Comparison of ENCODE assay signal across 18 cellular contexts in genomic region chr11:73406619-73407018, GRCh38.
"Had no signal": no experiment of that assay in that cellular context is flagged by ENCODE, and none has a peak within 500 bp of the region (broad histone marks: within the 10 kb centered on the region; RNA-seq: fewer than 3 reads in every experiment).

No MANE protein-coding gene starts in this region.

- ATAC-seq: heart left ventricle; left colon; left ventricle myocardium superior; naive thymus-derived CD4-positive, alpha-beta T cell; right cardiac atrium had no signal

- DNase-seq: dermis blood vessel endothelial cell; heart left ventricle; hippocampal formation; left colon; left ventricle myocardium superior; mesendoderm; naive thymus-derived CD4-positive, alpha-beta T cell; nucleus accumbens; ovary; right cardiac atrium; small intestine; stimulated activated CD4-positive, alpha-beta T cell treated with anti-CD3 and anti-CD28 coated beads, Interleukin-2, amount 100 ng/mL, for 48 hours; tibial artery; upper lobe of left lung had no signal

- H3K27me3 ChIP-seq: heart left ventricle, ovary, tibial artery, upper lobe of left lung, vagina had no signal

- H3K4me3 Mint-ChIP-seq: naive thymus-derived CD4-positive, alpha-beta T cell; stimulated activated naive CD8-positive, alpha-beta T cell treated with anti-CD3 and anti-CD28 coated beads, Interleukin-15, Interleukin-2, amounts not matched to agents 100 ng/mL and 50 ng/mL, for 24 hours had no signal

- H3K4me1 ChIP-seq: tibial artery, upper lobe of left lung, vagina had no signal

- H3K9me3 ChIP-seq: heart left ventricle, ovary, tibial artery, upper lobe of left lung, vagina had no signal

- H3K27ac Mint-ChIP-seq: progenitor cell of endocrine pancreas; stimulated activated naive CD8-positive, alpha-beta T cell treated with anti-CD3 and anti-CD28 coated beads, Interleukin-15, Interleukin-2, amounts not matched to agents 100 ng/mL and 50 ng/mL, for 24 hours had no signal

- H3K4me3 ChIP-seq: heart left ventricle, lung, ovary, tibial artery, upper lobe of left lung, vagina had no signal

- H3K36me3 ChIP-seq: ovary had no signal

- H3K9me3 Mint-ChIP-seq: naive thymus-derived CD4-positive, alpha-beta T cell; stimulated activated naive CD8-positive, alpha-beta T cell treated with anti-CD3 and anti-CD28 coated beads, Interleukin-15, Interleukin-2, amounts not matched to agents 100 ng/mL and 50 ng/mL, for 24 hours had no signal

- H3K27ac ChIP-seq: heart left ventricle, ovary, tibial artery, upper lobe of left lung, vagina had no signal

- H3K27me3 Mint-ChIP-seq: naive thymus-derived CD4-positive, alpha-beta T cell; progenitor cell of endocrine pancreas; stimulated activated naive CD8-positive, alpha-beta T cell treated with anti-CD3 and anti-CD28 coated beads, Interleukin-15, Interleukin-2, amounts not matched to agents 100 ng/mL and 50 ng/mL, for 24 hours had no signal
